In genomic region chr10:27506280-27506679, GRCh38 we compare ENCODE assay signal across 10 cellular contexts. TPM values are rescaled to one million over a fixed set of nuclear protein-coding genes. Genes with fewer than 3 reads are reported as not detected.
DNase-seq lines count a peak whose midpoint lies in the region; ATAC-seq, FAIRE-seq and TF ChIP-seq lines count a peak whose summit lies in the region.
"Had no signal": no experiment of that assay in that cellular context is flagged by ENCODE, and none has a peak within 500 bp of the region (broad histone marks: within the 10 kb centered on the region; RNA-seq: fewer than 3 reads in every experiment).

No MANE protein-coding gene starts in this region.

- FAIRE-seq in small intestine (lab: Jason Lieb, UNC): no peak

- H3K27me3 Mint-ChIP-seq in activated B cell treated with CpG ODN at 0.5 μM for 24 hours (no peaks in the 10 kb centered on the region), type B pancreatic cell (peaks cover 8% of the 10 kb centered on the region)

- POLR2A ChIA-PET in activated B cell treated with CpG ODN at 0.5 μM for 24 hours (lab: Charles Lee): interaction anchor here (0.6 kb wide), 1 partner anchor 270 kb away, joined by 4 read pairs; no protein-coding TSS in a partner anchor

- no peak for DNase-seq in left ventricle myocardium inferior
- DNase-seq in Right ventricle myocardium superior: no peak
- DNase-seq in activated B cell treated with CpG ODN at 0.5 μM for 24 hours: no peak
- peak; percentile 26 for DNase-seq in iris pigment epithelial cell (ENCODE audit: low read depth)
- DNase-seq in type B pancreatic cell (ENCODE audit: extremely low spot score, unreplicated experiment): no peak
- no peak for DNase-seq in T1000 (lab: John Stamatoyannopoulos, UW)
- DNase-seq in OCI-M1 (lab: John Stamatoyannopoulos, UW): no peak
- no peak for DNase-seq in small intestine
- DNase-seq: Kasumi-1; stimulated activated CD4-positive, alpha-beta T cell treated with anti-CD3 and anti-CD28 coated beads, Interleukin-15, amount 100 ng/mL, for 24 hours had no signal

- H3K4me1 Mint-ChIP-seq in activated B cell treated with CpG ODN at 0.5 μM for 24 hours: peaks cover 46% of the 10 kb centered on the region
- H3K4me1 Mint-ChIP-seq in type B pancreatic cell (ENCODE audit: unreplicated experiment): peaks cover 27% of the 10 kb centered on the region

- intact Hi-C loops in left ventricle myocardium inferior (cut with micrococcal nuclease) (no loop called here), Right ventricle myocardium superior (cut with DNase I) (loop anchor here (10.0 kb wide), 1 partner anchor 261 kb away; the partner anchor contains the start of gene ACBD5), activated B cell treated with CpG ODN at 0.5 μM for 24 hours (cut with micrococcal nuclease) (no loop called here)

- TF ChIP-seq CTCF in left ventricle myocardium inferior (IDR thresholded peaks at IDR 0.05; ENCODE audit: borderline replicate concordance) (no peak), activated B cell treated with CpG ODN at 0.5 μM for 24 hours (IDR thresholded peaks at IDR 0.05) (no peak), type B pancreatic cell (conservative IDR thresholded peaks at IDR 0.05) (no peak)

- H3K27me3 ChIP-seq in left ventricle myocardium inferior (ENCODE audit: low read depth): no peaks in the 10 kb centered on the region
- H3K27me3 ChIP-seq in small intestine (ENCODE audit: control insufficient read depth in 2 of 2, insufficient read depth in 2 of 2, low read length in 2 of 2): no peaks in the 10 kb centered on the region

- H3K4me3 ChIP-seq in left ventricle myocardium inferior: peak overlapping the region; percentile 89
- H3K4me3 ChIP-seq in small intestine (ENCODE audit: low read depth in 1 of 2, low read length in 2 of 2): no peak overlapping the region

- no peak for ATAC-seq in Right ventricle myocardium superior (ENCODE audit: poor library complexity)
- ATAC-seq in activated B cell treated with CpG ODN at 0.5 μM for 24 hours (ENCODE audit: low read depth): no peak

- H3K27ac ChIP-seq in left ventricle myocardium inferior (replicated peaks) (peak overlapping the region; percentile 69), small intestine (ENCODE audit: low read depth in 1 of 2, low read length in 1 of 2) (no peak overlapping the region)

- H3K27ac Mint-ChIP-seq in activated B cell treated with CpG ODN at 0.5 μM for 24 hours (no peak overlapping the region), type B pancreatic cell (peak overlapping the region; percentile 60)

- H3K4me1 ChIP-seq in left ventricle myocardium inferior (peaks cover 70% of the 10 kb centered on the region), small intestine (ENCODE audit: control insufficient read depth in 2 of 2, insufficient read depth in 1 of 2, low read depth in 1 of 2, low read length in 1 of 2) (peaks cover 2 to 9% of the 10 kb centered on the region in 2 donors)

- H3K4me3 Mint-ChIP-seq in activated B cell treated with CpG ODN at 0.5 μM for 24 hours: peak overlapping the region; percentile 17
- H3K4me3 Mint-ChIP-seq in type B pancreatic cell: peak overlapping the region; percentile 78

- H3K9me3 Mint-ChIP-seq in activated B cell treated with CpG ODN at 0.5 μM for 24 hours (no peaks in the 10 kb centered on the region), type B pancreatic cell (no peaks in the 10 kb centered on the region)

- H3K36me3 Mint-ChIP-seq in activated B cell treated with CpG ODN at 0.5 μM for 24 hours (ENCODE audit: low read depth) (peaks cover 35% of the 10 kb centered on the region), type B pancreatic cell (peaks cover 16% of the 10 kb centered on the region)

- CTCF ChIA-PET in activated B cell treated with CpG ODN at 0.5 μM for 24 hours (lab: Charles Lee): no interaction called here

- 71 to 76% (median 75%) methylated on average over 4 of the region's 4 CpGs for WGBS in small intestine, 3 donors

- H3K9me3 ChIP-seq in left ventricle myocardium inferior (replicated peaks) (no peaks in the 10 kb centered on the region), small intestine (ENCODE audit: control insufficient read depth, low read depth) (no peaks in the 10 kb centered on the region)

- H3K36me3 ChIP-seq in left ventricle myocardium inferior: peaks cover 3% of the 10 kb centered on the region
- peaks cover under 1 to 2% of the 10 kb centered on the region in 2 donors for H3K36me3 ChIP-seq in small intestine (ENCODE audit: control insufficient read depth in 2 of 2, insufficient read depth in 2 of 2, low read length in 2 of 2)

RNA-seq across cellular contexts. Expression of gene RAB18, which starts 2.2 kb away (rescaled TPM):
- 145 TPM for total RNA-seq in left ventricle myocardium inferior
- total RNA-seq in Right ventricle myocardium superior: 119 TPM
- total RNA-seq in activated B cell treated with CpG ODN at 0.5 μM for 24 hours: 48.3 and 55.6 TPM in 2 replicates
- total RNA-seq in type B pancreatic cell (ENCODE audit: low replicate concordance): 81.8 and 112 TPM in 2 replicates
- polyA plus RNA-seq in small intestine: 10 to 100 TPM; 28.4 to 40.5 (median 34.0) TPM
